In genomic region chr16:48810803-48811453, GRCh38 we compare ENCODE assay signal across 21 cellular contexts.
DNase-seq lines count a peak whose midpoint lies in the region; ATAC-seq and TF ChIP-seq lines count a peak whose summit lies in the region.
"Had no signal": no experiment of that assay in that cellular context is flagged by ENCODE, and none has a peak within 500 bp of the region (broad histone marks: within the 10 kb centered on the region; RNA-seq: fewer than 3 reads in every experiment).

No MANE protein-coding gene starts in this region.

- no peaks in the 10 kb centered on the region for H3K9me3 ChIP-seq in ES-I3 (ENCODE audit: control insufficient read depth, insufficient read depth, low read length)
- no peaks in the 10 kb centered on the region for H3K9me3 ChIP-seq in iPS-18a (ENCODE audit: control insufficient read depth, low read depth, low read length)
- no peaks in the 10 kb centered on the region for H3K9me3 ChIP-seq in psoas muscle
- H3K9me3 ChIP-seq: body of pancreas, Caco-2, HAP-1, prostate gland had no signal

- intact Hi-C loops in psoas muscle (cut with DNase I): no loop called here

- POLR2A ChIA-PET in WTC11 (lab: Charles Lee): no interaction called here

- H3K27ac Mint-ChIP-seq in WTC11: no peak overlapping the region
- H3K27ac Mint-ChIP-seq: activated CD4-positive, alpha-beta T cell treated with anti-CD3 and anti-CD28 coated beads, Interleukin-2, amount 10 ng/mL, durations not matched to agents 7 days and 5 days; activated naive CD4-positive, alpha-beta T cell treated with anti-CD3 and anti-CD28 coated beads, Interleukin-2, amount 50 U/mL, for 24 hours; stimulated activated naive CD8-positive, alpha-beta T cell treated with anti-CD3 and anti-CD28 coated beads, Interleukin-15, amount 100 ng/mL, for 72 hours had no signal

- 2% methylated on average over 37 to 70 of the region's 70 CpGs for WGBS in psoas muscle, 3 donors

- no peaks in the 10 kb centered on the region for H3K4me1 ChIP-seq in ES-I3 (ENCODE audit: insufficient read depth, low read length)
- H3K4me1 ChIP-seq in iPS-18a (ENCODE audit: control insufficient read depth, low read depth, low read length): peaks cover 4% of the 10 kb centered on the region
- H3K4me1 ChIP-seq in psoas muscle: no peaks in the 10 kb centered on the region
- H3K4me1 ChIP-seq: Caco-2, HAP-1, prostate gland had no signal

- H3K4me3 Mint-ChIP-seq in WTC11: peak overlapping the region; percentile 75
- H3K4me3 Mint-ChIP-seq: activated CD4-positive, alpha-beta T cell treated with anti-CD3 and anti-CD28 coated beads, Interleukin-2, amount 10 ng/mL, durations not matched to agents 7 days and 5 days; activated naive CD4-positive, alpha-beta T cell treated with anti-CD3 and anti-CD28 coated beads, Interleukin-2, amount 50 U/mL, for 24 hours; stimulated activated naive CD8-positive, alpha-beta T cell treated with anti-CD3 and anti-CD28 coated beads, Interleukin-15, amount 100 ng/mL, for 72 hours had no signal

- H3K4me3 ChIP-seq in iPS-18a (ENCODE audit: low read length) (peak overlapping the region; percentile 55), psoas muscle (peak overlapping the region; percentile 27)
- H3K4me3 ChIP-seq: body of pancreas, HAP-1, prostate gland had no signal

- H3K36me3 ChIP-seq in ES-I3 (ENCODE audit: insufficient read depth, low read length): no peaks in the 10 kb centered on the region
- no peaks in the 10 kb centered on the region for H3K36me3 ChIP-seq in iPS-18a (ENCODE audit: control insufficient read depth, low read depth, low read length)
- no peaks in the 10 kb centered on the region for H3K36me3 ChIP-seq in psoas muscle (ENCODE audit: insufficient read depth in 1 of 2, low read depth in 1 of 2)
- H3K36me3 ChIP-seq: HAP-1, prostate gland had no signal

- no peaks in the 10 kb centered on the region for H3K36me3 Mint-ChIP-seq in WTC11

- peak; percentile 34 for DNase-seq in WTC11 (ENCODE audit: low spot score)
- DNase-seq in psoas muscle: no peak
- no peak for DNase-seq in NCI-H128 (lab: John Stamatoyannopoulos, UW; ENCODE audit: unreplicated experiment)
- DNase-seq in LoVo (ENCODE audit: low spot score): no peak
- no peak for DNase-seq in OCI-M1 (lab: John Stamatoyannopoulos, UW)
- DNase-seq: activated CD4-positive, alpha-beta T cell treated with anti-CD3 and anti-CD28 coated beads, Interleukin-2, amount 10 ng/mL, durations not matched to agents 7 days and 5 days; body of pancreas; Caco-2; GDM1; head of caudate nucleus; MM.1S; NCI-H187 treated with DMSO at 0.1 percent for 48 hours; NCI-H524 treated with DMSO at 0.1 percent for 48 hours; stimulated activated CD4-positive, alpha-beta T cell treated with anti-CD3 and anti-CD28 coated beads, Interleukin-15, amount 100 ng/mL, for 24 hours; stimulated activated naive CD8-positive, alpha-beta T cell treated with anti-CD3 and anti-CD28 coated beads, Interleukin-15, amount 100 ng/mL, for 72 hours had no signal

- H3K4me1 Mint-ChIP-seq in WTC11: peaks cover 15% of the 10 kb centered on the region
- H3K4me1 Mint-ChIP-seq: activated CD4-positive, alpha-beta T cell treated with anti-CD3 and anti-CD28 coated beads, Interleukin-2, amount 10 ng/mL, durations not matched to agents 7 days and 5 days; activated naive CD4-positive, alpha-beta T cell treated with anti-CD3 and anti-CD28 coated beads, Interleukin-2, amount 50 U/mL, for 24 hours; stimulated activated naive CD8-positive, alpha-beta T cell treated with anti-CD3 and anti-CD28 coated beads, Interleukin-15, amount 100 ng/mL, for 72 hours had no signal

- H3K27me3 Mint-ChIP-seq in WTC11 (ENCODE audit: low read depth): peaks cover 52% of the 10 kb centered on the region

- peaks cover 42% of the 10 kb centered on the region for H3K27me3 ChIP-seq in iPS-18a (ENCODE audit: control insufficient read depth, insufficient read depth, low read length)
- peaks cover 7 to 57% (median 11%) of the 10 kb centered on the region in 3 donors for H3K27me3 ChIP-seq in psoas muscle (ENCODE audit: insufficient read depth in 3 of 3, low read length in 2 of 3)

- CTCF ChIA-PET in WTC11 (lab: Charles Lee): interaction anchor here (0.6 to 2.0 kb wide), 3 partner anchors 21 to 174 kb away, joined by 3 to 8 read pairs (median 5); no protein-coding TSS in a partner anchor

- no peaks in the 10 kb centered on the region for H3K9me3 Mint-ChIP-seq in WTC11
- H3K9me3 Mint-ChIP-seq: activated CD4-positive, alpha-beta T cell treated with anti-CD3 and anti-CD28 coated beads, Interleukin-2, amount 10 ng/mL, durations not matched to agents 7 days and 5 days had no signal

- no peak for TF ChIP-seq CTCF in WTC11 (IDR thresholded peaks at IDR 0.05)
- no peak for TF ChIP-seq CTCF in psoas muscle (IDR thresholded peaks at IDR 0.05)

- peak overlapping the region; percentile 75 for H3K9ac ChIP-seq in ES-I3 (ENCODE audit: low read depth, low read length)
- no peak overlapping the region for H3K9ac ChIP-seq in iPS-18a (ENCODE audit: low read length)

- ATAC-seq in WTC11 (peak; percentile 58), psoas muscle (no peak), GM18867 (IDR thresholded peaks at IDR 0.05; ENCODE audit: unreplicated experiment) (no peak)
- ATAC-seq: body of pancreas; stimulated activated naive CD8-positive, alpha-beta T cell treated with anti-CD3 and anti-CD28 coated beads, Interleukin-15, amount 100 ng/mL, for 72 hours had no signal

- no peak overlapping the region for H3K27ac ChIP-seq in iPS-18a (ENCODE audit: low read length)
- no peak overlapping the region for H3K27ac ChIP-seq in psoas muscle
- H3K27ac ChIP-seq: body of pancreas, prostate gland had no signal

TF ChIP-seq in WTC11, 78 proteins besides CTCF, POLR2A, EP300 and RAD21 (continues in another document):
- no peak for TF ChIP-seq USF1 (CRISPR knock-in tag; IDR thresholded peaks at IDR 0.05)
- no peak for TF ChIP-seq EMX1 (CRISPR knock-in tag; IDR thresholded peaks at IDR 0.05)
- TF ChIP-seq, protein P1, sequence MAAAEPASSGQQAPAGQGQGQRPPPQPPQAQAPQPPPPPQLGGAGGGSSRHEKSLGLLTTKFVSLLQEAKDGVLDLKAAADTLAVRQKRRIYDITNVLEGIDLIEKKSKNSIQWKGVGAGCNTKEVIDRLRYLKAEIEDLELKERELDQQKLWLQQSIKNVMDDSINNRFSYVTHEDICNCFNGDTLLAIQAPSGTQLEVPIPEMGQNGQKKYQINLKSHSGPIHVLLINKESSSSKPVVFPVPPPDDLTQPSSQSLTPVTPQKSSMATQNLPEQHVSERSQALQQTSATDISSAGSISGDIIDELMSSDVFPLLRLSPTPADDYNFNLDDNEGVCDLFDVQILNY (CRISPR knock-in tag; IDR thresholded peaks at IDR 0.05): 0 out of 2 replicates have a peak, but pooled peaks have one; percentile 45
- peak; percentile 51 for TF ChIP-seq MAX (CRISPR knock-in tag; IDR thresholded peaks at IDR 0.05)
- no peak for TF ChIP-seq STAT6 (CRISPR knock-in tag; conservative IDR thresholded peaks at IDR 0.05; ENCODE audit: low read depth)
- TF ChIP-seq, protein P2, sequence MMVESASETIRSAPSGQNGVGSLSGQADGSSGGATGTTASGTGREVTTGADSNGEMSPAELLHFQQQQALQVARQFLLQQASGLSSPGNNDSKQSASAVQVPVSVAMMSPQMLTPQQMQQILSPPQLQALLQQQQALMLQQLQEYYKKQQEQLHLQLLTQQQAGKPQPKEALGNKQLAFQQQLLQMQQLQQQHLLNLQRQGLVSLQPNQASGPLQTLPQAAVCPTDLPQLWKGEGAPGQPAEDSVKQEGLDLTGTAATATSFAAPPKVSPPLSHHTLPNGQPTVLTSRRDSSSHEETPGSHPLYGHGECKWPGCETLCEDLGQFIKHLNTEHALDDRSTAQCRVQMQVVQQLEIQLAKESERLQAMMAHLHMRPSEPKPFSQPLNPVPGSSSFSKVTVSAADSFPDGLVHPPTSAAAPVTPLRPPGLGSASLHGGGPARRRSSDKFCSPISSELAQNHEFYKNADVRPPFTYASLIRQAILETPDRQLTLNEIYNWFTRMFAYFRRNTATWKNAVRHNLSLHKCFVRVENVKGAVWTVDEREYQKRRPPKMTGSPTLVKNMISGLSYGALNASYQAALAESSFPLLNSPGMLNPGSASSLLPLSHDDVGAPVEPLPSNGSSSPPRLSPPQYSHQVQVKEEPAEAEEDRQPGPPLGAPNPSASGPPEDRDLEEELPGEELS (CRISPR knock-in tag; IDR thresholded peaks at IDR 0.05): no peak; the same call in 1 of the 2 replicates
- TF ChIP-seq ZBTB21 (CRISPR knock-in tag; IDR thresholded peaks at IDR 0.05; ENCODE audit: borderline replicate concordance): 0 out of 2 replicates have a peak, but pooled peaks have one; percentile 20
- peak; percentile 65; the same call in 1 of the 2 replicates for TF ChIP-seq ZNF121 (CRISPR knock-in tag; IDR thresholded peaks at IDR 0.05)
- no peak for TF ChIP-seq ZNF263 (CRISPR knock-in tag; IDR thresholded peaks at IDR 0.05; ENCODE audit: low read depth)
- TF ChIP-seq MYBL2 (CRISPR knock-in tag; IDR thresholded peaks at IDR 0.05): 0 out of 2 replicates have a peak, but pooled peaks have one; percentile 40
